In the genomic region with DNA sequence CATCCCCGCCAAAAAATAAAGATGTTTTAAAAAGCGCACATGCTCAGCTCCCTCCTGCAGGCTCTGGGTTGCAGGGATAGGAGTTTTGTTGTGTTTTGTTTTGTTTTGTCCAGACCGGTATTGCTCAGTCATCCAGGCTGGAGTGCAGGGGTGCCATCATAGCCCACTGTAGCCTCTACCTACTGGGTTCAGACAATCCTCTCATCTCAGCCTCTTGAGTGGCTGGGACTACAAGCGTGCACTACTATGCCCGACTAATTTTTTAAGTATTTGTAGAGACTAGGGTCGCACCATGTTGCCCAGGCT, we compare ENCODE assay signal across 8 cellular contexts.
DNase-seq lines count a peak whose midpoint lies in the region; ATAC-seq and TF ChIP-seq lines count a peak whose summit lies in the region.

No MANE protein-coding gene starts in this region.

- ATAC-seq in HG03135 (IDR thresholded peaks at IDR 0.05; ENCODE audit: unreplicated experiment) = peak; percentile 0

- no peaks in the 10 kb centered on the region for H3K9me3 ChIP-seq in muscle layer of colon (ENCODE audit: low read length)

- peak overlapping the region; percentile 97 for H3K4me3 ChIP-seq in AG10803 (ENCODE audit: low read length)
- H3K4me3 ChIP-seq in brain microvascular endothelial cell (ENCODE audit: low read depth, low read length) = peak overlapping the region; percentile 97
- H3K4me3 ChIP-seq in muscle layer of colon (ENCODE audit: low read depth in 1 of 2, low read length in 2 of 2) = peak overlapping the region; percentile 91 to 96

- H3K27me3 ChIP-seq in brain microvascular endothelial cell (replicated peaks) (no peaks in the 10 kb centered on the region), muscle layer of colon (ENCODE audit: control insufficient read depth in 1 of 2, insufficient read depth in 2 of 2, low read length in 2 of 2) (no peaks in the 10 kb centered on the region)

- TF ChIP-seq CTCF in AG10803 (conservative IDR thresholded peaks at IDR 0.05; ENCODE audit: low read length) (no peak), brain microvascular endothelial cell (IDR thresholded peaks at IDR 0.05; ENCODE audit: low read depth, low read length, missing control alignments) (no peak)

- H3K9ac ChIP-seq in muscle layer of colon (ENCODE audit: low read length) = no peak overlapping the region

- in situ Hi-C loops in brain microvascular endothelial cell (cut with HindIII; ENCODE audit: low pct_ligation_motif_present, low sequenced_read_pairs) = no loop called here

- H3K36me3 ChIP-seq in brain microvascular endothelial cell (replicated peaks) (no peaks in the 10 kb centered on the region), muscle layer of colon (ENCODE audit: insufficient read depth, low read length) (no peaks in the 10 kb centered on the region)

- no peak for DNase-seq in AG10803 (ENCODE audit: low read depth)
- DNase-seq in brain microvascular endothelial cell = no peak
- DNase-seq in iPS-NIHi11 (ENCODE audit: low spot score) = no peak
- no peak for DNase-seq in SIG-M5 (lab: John Stamatoyannopoulos, UW)
- DNase-seq in AML-193 (lab: John Stamatoyannopoulos, UW) = no peak
- DNase-seq in central memory CD4-positive, alpha-beta T cell = no peak

- H3K4me1 ChIP-seq in muscle layer of colon (ENCODE audit: insufficient read depth, low read length) = peaks cover 6% of the 10 kb centered on the region

- H3K27ac ChIP-seq in brain microvascular endothelial cell (no peak overlapping the region), muscle layer of colon (ENCODE audit: low read depth, low read length) (peak overlapping the region; percentile 84)
